ENCODE assay signal across 13 cellular contexts in genomic region chr20:63105211-63106107, GRCh38.
"Had no signal": no experiment of that assay in that cellular context is flagged by ENCODE, and none has a peak within 500 bp of the region (broad histone marks: within the 10 kb centered on the region; RNA-seq: fewer than 3 reads in every experiment).

No MANE protein-coding gene starts in this region.

- ATAC-seq: activated CD4-positive, alpha-beta T cell treated with anti-CD3 and anti-CD28 coated beads for 36 hours; activated naive CD8-positive, alpha-beta T cell treated with anti-CD3 and anti-CD28 coated beads, Interleukin-2, amount 50 U/mL, for 24 hours had no signal

- DNase-seq: activated B cell treated with CpG ODN at 0.5 μM for 24 hours; activated CD4-positive, alpha-beta memory T cell treated with anti-CD3 and anti-CD28 coated beads for 36 hours; activated effector memory CD4-positive, alpha-beta T cell treated with anti-CD3 and anti-CD28 coated beads, Interleukin-2, amount 50 U/mL, for 16 hours; activated naive CD4-positive, alpha-beta T cell treated with anti-CD3 and anti-CD28 coated beads, Interleukin-2, amount 10 ng/mL, durations not matched to agents 7 days and 5 days; activated naive CD8-positive, alpha-beta T cell treated with anti-CD3 and anti-CD28 coated beads, Interleukin-2, amount 50 U/mL, for 24 hours; effector CD4-positive, alpha-beta T cell; stimulated activated CD4-positive, alpha-beta T cell treated with anti-CD3 and anti-CD28 coated beads, Interleukin-4, amount 100 ng/mL, for 24 hours; stimulated activated naive CD4-positive, alpha-beta T cell treated with Interleukin-2 at 50 U/mL for 16 hours; T1000 had no signal

- H3K27me3 Mint-ChIP-seq: activated CD4-positive, alpha-beta memory T cell treated with anti-CD3 and anti-CD28 coated beads for 36 hours; activated CD4-positive, alpha-beta T cell treated with anti-CD3 and anti-CD28 coated beads for 36 hours; activated naive CD8-positive, alpha-beta T cell treated with anti-CD3 and anti-CD28 coated beads, Interleukin-2, amount 50 U/mL, for 24 hours had no signal

- H3K36me3 ChIP-seq: upper lobe of left lung had no signal

- H3K36me3 Mint-ChIP-seq: activated CD4-positive, alpha-beta memory T cell treated with anti-CD3 and anti-CD28 coated beads for 36 hours; activated naive CD4-positive, alpha-beta T cell treated with anti-CD3 and anti-CD28 coated beads, Interleukin-2, amount 10 ng/mL, durations not matched to agents 7 days and 5 days had no signal

- H3K27ac ChIP-seq: upper lobe of left lung had no signal

- H3K4me3 ChIP-seq: upper lobe of left lung had no signal

- H3K27ac Mint-ChIP-seq: activated B cell treated with CpG ODN at 0.5 μM for 24 hours; activated CD4-positive, alpha-beta memory T cell treated with anti-CD3 and anti-CD28 coated beads for 36 hours; activated CD4-positive, alpha-beta T cell treated with anti-CD3 and anti-CD28 coated beads for 36 hours; activated naive CD4-positive, alpha-beta T cell treated with anti-CD3 and anti-CD28 coated beads, Interleukin-2, amount 10 ng/mL, durations not matched to agents 7 days and 5 days; activated naive CD8-positive, alpha-beta T cell treated with anti-CD3 and anti-CD28 coated beads, Interleukin-2, amount 50 U/mL, for 24 hours; dendritic cell treated with granulocyte-macrophage colony-stimulating factor and Interleukin-4, amounts not matched to agents 40 ng/mL and 50 ng/mL, for 4 days; nephron had no signal

- H3K4me3 Mint-ChIP-seq: activated B cell treated with CpG ODN at 0.5 μM for 24 hours; activated CD4-positive, alpha-beta memory T cell treated with anti-CD3 and anti-CD28 coated beads for 36 hours; activated CD4-positive, alpha-beta T cell treated with anti-CD3 and anti-CD28 coated beads for 36 hours; activated naive CD4-positive, alpha-beta T cell treated with anti-CD3 and anti-CD28 coated beads, Interleukin-2, amount 10 ng/mL, durations not matched to agents 7 days and 5 days; activated naive CD8-positive, alpha-beta T cell treated with anti-CD3 and anti-CD28 coated beads, Interleukin-2, amount 50 U/mL, for 24 hours; dendritic cell treated with granulocyte-macrophage colony-stimulating factor and Interleukin-4, amounts not matched to agents 40 ng/mL and 50 ng/mL, for 4 days; nephron had no signal

- H3K4me1 Mint-ChIP-seq: nephron had no signal
